In genomic region chr5:134529460-134529859, GRCh38 we compare ENCODE assay signal across 18 cellular contexts. TPM values are rescaled to one million over a fixed set of nuclear protein-coding genes. Genes with fewer than 3 reads are reported as not detected.
DNase-seq lines count a peak whose midpoint lies in the region; ATAC-seq lines count a peak whose summit lies in the region.
"Had no signal": no experiment of that assay in that cellular context is flagged by ENCODE, and none has a peak within 500 bp of the region (broad histone marks: within the 10 kb centered on the region; RNA-seq: fewer than 3 reads in every experiment).

No MANE protein-coding gene starts in this region.

- H3K36me3 Mint-ChIP-seq in T-helper 2 cell treated with Interferon-gamma antibody and Interleukin-4, amounts not matched to agents 5 μg/mL and 100 μg/mL, for 36 hours (ENCODE audit: low read depth) = peaks cover 2% of the 10 kb centered on the region
- H3K36me3 Mint-ChIP-seq in CD8-positive, alpha-beta memory T cell = peaks cover 0 to 46% (median 0%) of the 10 kb centered on the region in 3 donors
- peaks cover 3% of the 10 kb centered on the region for H3K36me3 Mint-ChIP-seq in activated naive CD8-positive, alpha-beta T cell treated with anti-CD3 and anti-CD28 coated beads, Interleukin-2, amount 50 U/mL, for 24 hours (ENCODE audit: low read depth)

- H3K27me3 Mint-ChIP-seq in T-helper 2 cell treated with Interferon-gamma antibody and Interleukin-4, amounts not matched to agents 5 μg/mL and 100 μg/mL, for 36 hours (ENCODE audit: low read depth) = no peaks in the 10 kb centered on the region
- peaks cover 0 to 3% of the 10 kb centered on the region in 2 donors for H3K27me3 Mint-ChIP-seq in CD8-positive, alpha-beta memory T cell
- H3K27me3 Mint-ChIP-seq in activated naive CD8-positive, alpha-beta T cell treated with anti-CD3 and anti-CD28 coated beads, Interleukin-2, amount 50 U/mL, for 24 hours = no peaks in the 10 kb centered on the region

- no peak for DNase-seq in T-helper 2 cell treated with Interferon-gamma antibody and Interleukin-4, amounts not matched to agents 5 μg/mL and 100 μg/mL, for 36 hours (ENCODE audit: low spot score)
- DNase-seq in T-helper 2 cell = no peak
- DNase-seq in CD8-positive, alpha-beta memory T cell = no peak
- DNase-seq in activated naive CD8-positive, alpha-beta T cell treated with anti-CD3 and anti-CD28 coated beads, Interleukin-2, amount 50 U/mL, for 24 hours = no peak
- DNase-seq in DMS53 treated with DMSO at 0.1 percent for 48 hours (lab: John Stamatoyannopoulos, UW; ENCODE audit: unreplicated experiment) = no peak
- DNase-seq in cerebellar cortex (ENCODE audit: low spot score) = no peak
- DNase-seq: 8988T; activated CD8-positive, alpha-beta memory T cell treated with anti-CD3 and anti-CD28 coated beads, Interleukin-2, amount 50 U/mL, for 48 hours; amniotic stem cell; COR-L47; erythroblast; glutamatergic neuron; kidney glomerular epithelial cell; NCI-H1417; spleen had no signal

- H3K9me3 ChIP-seq in CD8-positive, alpha-beta memory T cell (ENCODE audit: low read length) = no peaks in the 10 kb centered on the region
- no peaks in the 10 kb centered on the region for H3K9me3 ChIP-seq in muscle layer of duodenum (ENCODE audit: control insufficient read depth in 1 of 2, low read length in 2 of 2)
- H3K9me3 ChIP-seq: spleen had no signal

- no peak overlapping the region for H3K4me3 ChIP-seq in CD8-positive, alpha-beta memory T cell (ENCODE audit: low read length)
- H3K4me3 ChIP-seq in muscle layer of duodenum (ENCODE audit: low read depth in 1 of 2, low read length in 2 of 2) = no peak overlapping the region

- CTCF ChIA-PET in CD8-positive, alpha-beta memory T cell (lab: Charles Lee) = interaction anchor here (1.0 to 3.7 kb wide), 2 partner anchors 13 to 58 kb away, joined by 3 to 13 read pairs; no protein-coding TSS in a partner anchor

- H3K27me3 ChIP-seq in CD8-positive, alpha-beta memory T cell (ENCODE audit: insufficient read depth, low read length, poor library complexity, severe bottlenecking) = no peaks in the 10 kb centered on the region
- H3K27me3 ChIP-seq in muscle layer of duodenum (ENCODE audit: low read depth, low read length) = no peaks in the 10 kb centered on the region
- H3K27me3 ChIP-seq: spleen had no signal

- ATAC-seq in activated naive CD8-positive, alpha-beta T cell treated with anti-CD3 and anti-CD28 coated beads, Interleukin-2, amount 50 U/mL, for 24 hours = no peak
- no peak for ATAC-seq in GM19455 (IDR thresholded peaks at IDR 0.05; ENCODE audit: unreplicated experiment)
- ATAC-seq: SK-N-SH treated with all-trans-retinoic acid at 6 μM for 48 hours had no signal

- H3K27ac ChIP-seq in CD8-positive, alpha-beta memory T cell (ENCODE audit: low read depth, low read length) = no peak overlapping the region
- peak overlapping the region; percentile 28 for H3K27ac ChIP-seq in muscle layer of duodenum (ENCODE audit: low read length)

- no peaks in the 10 kb centered on the region for H3K9me3 Mint-ChIP-seq in T-helper 2 cell treated with Interferon-gamma antibody and Interleukin-4, amounts not matched to agents 5 μg/mL and 100 μg/mL, for 36 hours
- H3K9me3 Mint-ChIP-seq in CD8-positive, alpha-beta memory T cell = no peaks in the 10 kb centered on the region
- H3K9me3 Mint-ChIP-seq in activated naive CD8-positive, alpha-beta T cell treated with anti-CD3 and anti-CD28 coated beads, Interleukin-2, amount 50 U/mL, for 24 hours = no peaks in the 10 kb centered on the region

- peaks cover 69% of the 10 kb centered on the region for H3K4me1 ChIP-seq in CD8-positive, alpha-beta memory T cell (ENCODE audit: insufficient read depth, low read length)
- peaks cover 34 to 61% of the 10 kb centered on the region in 2 donors for H3K4me1 ChIP-seq in muscle layer of duodenum (ENCODE audit: control insufficient read depth in 1 of 2, insufficient read depth in 2 of 2, low read length in 2 of 2)

- peak overlapping the region; percentile 99 for H3K4me3 Mint-ChIP-seq in T-helper 2 cell treated with Interferon-gamma antibody and Interleukin-4, amounts not matched to agents 5 μg/mL and 100 μg/mL, for 36 hours
- H3K4me3 Mint-ChIP-seq in CD8-positive, alpha-beta memory T cell = peak overlapping the region; percentile 47 to 99 (median 97)
- no peak overlapping the region for H3K4me3 Mint-ChIP-seq in activated naive CD8-positive, alpha-beta T cell treated with anti-CD3 and anti-CD28 coated beads, Interleukin-2, amount 50 U/mL, for 24 hours

- peaks cover 18% of the 10 kb centered on the region for H3K4me1 Mint-ChIP-seq in T-helper 2 cell treated with Interferon-gamma antibody and Interleukin-4, amounts not matched to agents 5 μg/mL and 100 μg/mL, for 36 hours (ENCODE audit: low read depth)
- peaks cover 60 to 70% (median 65%) of the 10 kb centered on the region in 3 donors for H3K4me1 Mint-ChIP-seq in CD8-positive, alpha-beta memory T cell
- peaks cover 70% of the 10 kb centered on the region for H3K4me1 Mint-ChIP-seq in activated naive CD8-positive, alpha-beta T cell treated with anti-CD3 and anti-CD28 coated beads, Interleukin-2, amount 50 U/mL, for 24 hours

- H3K36me3 ChIP-seq in CD8-positive, alpha-beta memory T cell (ENCODE audit: insufficient read depth, low read length) = peaks cover 4% of the 10 kb centered on the region
- no peaks in the 10 kb centered on the region for H3K36me3 ChIP-seq in muscle layer of duodenum (ENCODE audit: control insufficient read depth in 1 of 2, insufficient read depth in 2 of 2, low read length in 2 of 2)

- no peak overlapping the region for H3K27ac Mint-ChIP-seq in T-helper 2 cell treated with Interferon-gamma antibody and Interleukin-4, amounts not matched to agents 5 μg/mL and 100 μg/mL, for 36 hours
- H3K27ac Mint-ChIP-seq in CD8-positive, alpha-beta memory T cell = peak overlapping the region; percentile 25 to 99 (median 92)
- H3K27ac Mint-ChIP-seq in activated naive CD8-positive, alpha-beta T cell treated with anti-CD3 and anti-CD28 coated beads, Interleukin-2, amount 50 U/mL, for 24 hours = peak overlapping the region; percentile 1

- POLR2A ChIA-PET in CD8-positive, alpha-beta memory T cell (lab: Charles Lee) = no interaction called here

RNA-seq across cellular contexts. Expression of gene JADE2, which starts 4.0 kb away (rescaled TPM):
- total RNA-seq in CD8-positive, alpha-beta memory T cell = 100 to 1,000 TPM; 105 to 107 TPM
- polyA plus RNA-seq in CD8-positive, alpha-beta memory T cell = 47.1 TPM
